6 cellular contexts compared by ENCODE assay signal in the genomic region with DNA sequence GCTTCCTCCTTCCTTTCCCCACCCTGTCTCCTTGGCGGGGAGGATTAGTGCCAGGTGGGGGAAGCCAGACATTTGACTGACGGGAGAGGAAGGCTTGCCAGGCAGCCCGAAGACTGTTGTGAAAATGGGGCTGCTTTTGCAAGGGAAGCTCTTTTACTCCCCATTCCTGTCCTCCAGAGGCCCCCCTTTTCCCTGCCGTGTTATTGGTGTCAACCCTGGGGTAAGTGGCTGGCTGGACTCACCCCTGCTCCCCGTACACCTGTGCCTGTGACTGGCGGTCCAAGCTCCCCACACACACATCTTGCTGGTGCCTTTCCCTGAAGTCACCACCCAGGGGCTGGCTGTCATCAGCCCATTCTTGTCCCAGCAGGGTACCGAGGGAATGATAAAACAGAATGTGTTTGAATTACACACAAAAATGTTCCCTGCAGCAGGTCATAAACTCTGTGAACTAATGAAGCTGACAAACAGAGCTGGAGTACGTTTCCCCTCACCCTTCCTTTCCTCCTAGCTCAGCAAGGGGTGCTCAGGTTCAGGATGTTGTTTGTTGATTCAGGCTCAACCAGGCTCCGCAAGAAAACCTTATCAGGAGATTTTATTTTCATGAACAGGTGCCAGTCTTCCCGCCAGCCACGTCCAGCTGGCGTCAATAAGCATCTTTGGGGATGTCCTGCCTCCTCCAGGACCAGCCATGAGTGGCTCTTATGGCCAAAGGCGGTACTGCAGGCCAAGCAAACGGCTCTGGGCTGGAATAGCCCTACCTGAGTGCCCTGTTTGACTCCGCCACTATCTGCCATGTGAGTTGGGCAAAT. TPM values are rescaled to one million over a fixed set of nuclear protein-coding genes. Genes with fewer than 3 reads are reported as not detected.
DNase-seq lines count a peak whose midpoint lies in the region; ATAC-seq, FAIRE-seq and TF ChIP-seq lines count a peak whose summit lies in the region.

No MANE protein-coding gene starts in this region.

- peaks cover 8% of the 10 kb centered on the region for H3K27me3 Mint-ChIP-seq in astrocyte (ENCODE audit: low read depth, unreplicated experiment)

- no peaks in the 10 kb centered on the region for H3K9me3 Mint-ChIP-seq in astrocyte (ENCODE audit: unreplicated experiment)

- no peaks in the 10 kb centered on the region for H3K4me1 Mint-ChIP-seq in astrocyte (ENCODE audit: low read depth, unreplicated experiment)

- DNase-seq in NCI-H1092 (lab: John Stamatoyannopoulos, UW), result peak; percentile 45
- peak; percentile 12 for DNase-seq in astrocyte (ENCODE audit: low read depth)

- peak; percentile 67 for TF ChIP-seq CTCF in DOHH2 (IDR thresholded peaks at IDR 0.05; ENCODE audit: low read depth, low read length, poor library complexity, severe bottlenecking)
- TF ChIP-seq CTCF in astrocyte (IDR thresholded peaks at IDR 0.05; ENCODE audit: insufficient read depth, low read depth, low read length), result peak; percentile 78
- peak; percentile 65 for TF ChIP-seq CTCF in neural cell (IDR thresholded peaks at IDR 0.05; ENCODE audit: poor library complexity, severe bottlenecking)

- H3K9me3 ChIP-seq in DOHH2 (ENCODE audit: control insufficient read depth, insufficient read depth, low read length), result no peaks in the 10 kb centered on the region
- no peaks in the 10 kb centered on the region for H3K9me3 ChIP-seq in astrocyte (ENCODE audit: insufficient read depth, low read depth, low read length)
- H3K9me3 ChIP-seq in neural cell (ENCODE audit: low read length), result no peaks in the 10 kb centered on the region

- FAIRE-seq in astrocyte (lab: Jason Lieb, UNC), result no peak

- H3K36me3 Mint-ChIP-seq in astrocyte (ENCODE audit: low read depth, unreplicated experiment), result peaks cover 7% of the 10 kb centered on the region

- H3K27ac Mint-ChIP-seq in astrocyte (ENCODE audit: unreplicated experiment), result no peak overlapping the region

- H3K9ac ChIP-seq in astrocyte (ENCODE audit: low read length) (no peak overlapping the region), neural cell (ENCODE audit: low read length) (no peak overlapping the region)

- H3K27ac ChIP-seq in DOHH2 (ENCODE audit: low read depth, low read length) (no peak overlapping the region), astrocyte (ENCODE audit: low read depth, low read length) (no peak overlapping the region), neural cell (ENCODE audit: low read length) (no peak overlapping the region)

- H3K4me3 Mint-ChIP-seq in astrocyte (ENCODE audit: unreplicated experiment), result no peak overlapping the region

- H3K27me3 ChIP-seq in DOHH2 (ENCODE audit: control insufficient read depth, low read length), result peaks cover 25% of the 10 kb centered on the region
- peaks cover 3% of the 10 kb centered on the region for H3K27me3 ChIP-seq in astrocyte (ENCODE audit: insufficient read depth, low read length)
- no peaks in the 10 kb centered on the region for H3K27me3 ChIP-seq in neural cell (ENCODE audit: insufficient read depth, low read depth, low read length)

- H3K4me3 ChIP-seq in DOHH2 (ENCODE audit: low read length), result no peak overlapping the region
- no peak overlapping the region for H3K4me3 ChIP-seq in astrocyte (ENCODE audit: insufficient read depth, low read depth, low read length)
- H3K4me3 ChIP-seq in neural cell (ENCODE audit: low read length), result no peak overlapping the region

- TF ChIP-seq RAD21 in neural cell (conservative IDR thresholded peaks at IDR 0.05), result no peak

- H3K9me2 ChIP-seq in DOHH2 (replicated peaks; ENCODE audit: control insufficient read depth, low read length) (no peaks in the 10 kb centered on the region), neural cell (ENCODE audit: insufficient read depth, low read length) (no peaks in the 10 kb centered on the region)

- H3F3A ChIP-seq in DOHH2 (ENCODE audit: control insufficient read depth, insufficient read depth), result no peaks in the 10 kb centered on the region
- no peaks in the 10 kb centered on the region for H3F3A ChIP-seq in neural cell (ENCODE audit: insufficient read depth, low read length, poor library complexity, severe bottlenecking)

- H3K36me3 ChIP-seq in DOHH2 (ENCODE audit: control insufficient read depth, low read length) (no peaks in the 10 kb centered on the region), astrocyte (ENCODE audit: insufficient read depth, low read length) (no peaks in the 10 kb centered on the region), neural cell (ENCODE audit: insufficient read depth, low read length) (no peaks in the 10 kb centered on the region)

- H3K4me2 ChIP-seq in DOHH2 (ENCODE audit: low read length) (no peak overlapping the region), astrocyte (ENCODE audit: low read length) (no peak overlapping the region), neural cell (ENCODE audit: low read length) (no peak overlapping the region)

- no peak for TF ChIP-seq EP300 in neural cell (conservative IDR thresholded peaks at IDR 0.05; ENCODE audit: poor library complexity, severe bottlenecking)

- H3K79me2 ChIP-seq in DOHH2 (ENCODE audit: control insufficient read depth, low read length) (peaks cover 3% of the 10 kb centered on the region), astrocyte (ENCODE audit: insufficient read depth, low read length) (peaks cover 3% of the 10 kb centered on the region), neural cell (replicated peaks; ENCODE audit: insufficient read depth, low read length) (peaks cover 2% of the 10 kb centered on the region)

- no peak overlapping the region for H2AFZ ChIP-seq in astrocyte (ENCODE audit: low read depth, low read length)
- H2AFZ ChIP-seq in neural cell (ENCODE audit: low read depth, low read length), result no peak overlapping the region

- H3K4me1 ChIP-seq in DOHH2 (ENCODE audit: control insufficient read depth, low read length) (peaks cover 29% of the 10 kb centered on the region), astrocyte (ENCODE audit: insufficient read depth, low read length) (peaks cover 11% of the 10 kb centered on the region)

- H4K20me1 ChIP-seq in DOHH2 (ENCODE audit: control insufficient read depth, insufficient read depth, low read depth, low read length), result no peaks in the 10 kb centered on the region
- no peaks in the 10 kb centered on the region for H4K20me1 ChIP-seq in astrocyte (ENCODE audit: insufficient read depth, low read length)
- no peaks in the 10 kb centered on the region for H4K20me1 ChIP-seq in neural cell (ENCODE audit: insufficient read depth)

- no peak for ATAC-seq in GM21390 (IDR thresholded peaks at IDR 0.05; ENCODE audit: unreplicated experiment)
- ATAC-seq in GM18867 (IDR thresholded peaks at IDR 0.05; ENCODE audit: unreplicated experiment), result no peak

TF ChIP-seq in neural cell, 6 proteins besides CTCF, POLR2A, EP300 and RAD21:
- no peak for TF ChIP-seq SMC3 (conservative IDR thresholded peaks at IDR 0.05; ENCODE audit: poor library complexity)
- no peak for TF ChIP-seq EZH2 (IDR thresholded peaks at IDR 0.05; ENCODE audit: borderline replicate concordance, insufficient read depth, low read length, poor library complexity, severe bottlenecking)
- TF ChIP-seq POLR2AphosphoS5 (IDR thresholded peaks at IDR 0.05), result no peak
- TF ChIP-seq REST (IDR thresholded peaks at IDR 0.05; ENCODE audit: borderline replicate concordance), result no peak
- TF ChIP-seq MXI1 (conservative IDR thresholded peaks at IDR 0.05; ENCODE audit: poor library complexity, severe bottlenecking), result no peak
- TF ChIP-seq TAF1 (IDR thresholded peaks at IDR 0.05; ENCODE audit: low read depth), result no peak

RNA-seq across cellular contexts. Expression of gene ARMC7, which starts 4.3 kb away (rescaled TPM):
- 11.5 and 11.9 TPM in 2 replicates for total RNA-seq in astrocyte
- polyA plus RNA-seq in neural cell, result 3.7 and 4.0 TPM in 2 replicates
- 3.4 and 5.0 TPM in 2 replicates for polyA minus RNA-seq in neural cell

RNA-seq across cellular contexts. Expression of gene SLC16A5, which starts 17.7 kb away (rescaled TPM):
- 7.1 and 10.6 TPM in 2 replicates for total RNA-seq in astrocyte
- polyA plus RNA-seq in neural cell, result not detected in 2 replicates
- polyA minus RNA-seq in neural cell, result not detected in 2 replicates

RNA-seq across cellular contexts. Expression of gene NT5C, which starts 26.1 kb away (rescaled TPM):
- 23.7 and 29.5 TPM in 2 replicates for total RNA-seq in astrocyte
- 58.7 and 74.0 TPM in 2 replicates for polyA plus RNA-seq in neural cell
- 13.6 and 16.1 TPM in 2 replicates for polyA minus RNA-seq in neural cell

RNA-seq across cellular contexts. Expression of gene JPT1, which starts 48.8 kb away (rescaled TPM):
- 232 and 282 TPM in 2 replicates for total RNA-seq in astrocyte
- 1,721 and 2,003 TPM in 2 replicates for polyA plus RNA-seq in neural cell
- 1,072 and 1,108 TPM in 2 replicates for polyA minus RNA-seq in neural cell

RNA-seq across cellular contexts. Expression of gene KCTD2, which starts 58.5 kb away (rescaled TPM):
- 17.1 and 18.6 TPM in 2 replicates for total RNA-seq in astrocyte
- 29.9 and 32.8 TPM in 2 replicates for polyA plus RNA-seq in neural cell
- polyA minus RNA-seq in neural cell, result 29.2 and 30.8 TPM in 2 replicates
